8 cellular contexts compared by ENCODE assay signal in the genomic region with DNA sequence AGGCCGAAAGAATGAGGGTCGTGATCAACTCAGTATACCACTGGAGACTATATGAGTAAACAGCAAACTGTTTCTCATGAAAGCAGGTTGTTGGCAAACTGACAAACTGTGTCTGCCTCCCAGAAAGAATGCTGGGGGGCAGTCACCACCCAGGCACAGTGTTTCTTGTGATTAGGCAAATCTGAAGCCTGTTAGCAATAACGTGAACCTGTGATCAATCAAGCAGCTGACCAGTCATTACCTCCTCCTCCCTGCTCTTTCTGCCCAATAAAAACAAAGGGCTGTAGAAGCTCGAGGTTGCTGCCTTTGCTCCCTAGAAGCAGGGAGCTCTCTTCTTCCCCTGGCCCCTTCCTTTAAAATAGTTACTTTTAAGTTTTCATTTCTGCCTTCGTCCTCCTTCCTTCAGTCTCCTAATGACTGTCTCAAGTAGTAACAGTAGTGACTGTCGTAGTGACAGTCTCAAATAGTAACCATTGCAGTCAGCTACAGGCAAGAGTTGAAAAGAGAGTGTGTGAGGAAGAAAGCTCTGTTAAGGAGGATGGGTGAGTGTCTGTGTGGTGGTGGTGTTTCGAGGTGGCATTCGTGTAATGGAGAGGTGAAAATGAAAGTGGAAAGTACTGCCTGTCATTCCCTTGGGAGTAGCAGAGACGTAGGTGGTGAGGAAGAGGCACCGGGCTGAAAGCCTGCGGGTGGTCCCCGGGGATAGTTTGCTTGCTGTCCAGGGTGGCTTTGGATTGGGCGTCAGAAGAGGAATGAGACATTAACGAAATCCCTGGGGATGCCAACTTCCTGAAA. TPM values are rescaled to one million over a fixed set of nuclear protein-coding genes. Genes with fewer than 3 reads are reported as not detected.
DNase-seq lines count a peak whose midpoint lies in the region; ATAC-seq and TF ChIP-seq lines count a peak whose summit lies in the region.

No MANE protein-coding gene starts in this region.

- no peak overlapping the region for H3K56ac ChIP-seq in mesendoderm (ENCODE audit: low read length)

- TF ChIP-seq EP300 in transverse colon (IDR thresholded peaks at IDR 0.05; ENCODE audit: low read depth) = no peak

- H3K23ac ChIP-seq in mesendoderm (ENCODE audit: low read length) = no peak overlapping the region

- TF ChIP-seq CTCF in transverse colon (IDR thresholded peaks at IDR 0.05) = no peak

- no peak overlapping the region for H3K9ac ChIP-seq in mesendoderm (ENCODE audit: low read length)

- WGBS in transverse colon (ENCODE audit: low coverage in 1 of 2), 2 donors = 18 to 20% methylated on average over 5 to 14 of the region's 14 CpGs
- WGBS in mesendoderm (ENCODE audit: extremely low coverage, insufficient coverage, low lambda C conversion rate) = no CpG with 5 or more reads among the region's 14 CpGs

- no peak overlapping the region for H2AK5ac ChIP-seq in mesendoderm (ENCODE audit: low read length)

- H3K9me3 ChIP-seq in transverse colon = no peaks in the 10 kb centered on the region
- H3K9me3 ChIP-seq in HAP-1 = no peaks in the 10 kb centered on the region

- no peak overlapping the region for H2BK120ac ChIP-seq in mesendoderm (ENCODE audit: low read depth, low read length)

- peak overlapping the region in 3 of 4 donors; percentile 21 to 41 (median 25) for H3K27ac ChIP-seq in transverse colon
- H3K27ac ChIP-seq in mesendoderm (ENCODE audit: low read depth, low read length) = no peak overlapping the region

- H3K27me3 ChIP-seq in transverse colon (no peaks in the 10 kb centered on the region), mesendoderm (ENCODE audit: insufficient read depth, low read length, poor library complexity) (no peaks in the 10 kb centered on the region), HAP-1 (ENCODE audit: low read depth) (peaks cover 2% of the 10 kb centered on the region; the same call in 1 of the 2 replicates)

- intact Hi-C loops in transverse colon (cut with DNase I; ENCODE audit: low total_unique reads) = no loop called here

- H3K79me2 ChIP-seq in mesendoderm (ENCODE audit: control insufficient read depth, insufficient read depth, low read length) = no peaks in the 10 kb centered on the region

- no peak overlapping the region for H2BK15ac ChIP-seq in mesendoderm (replicated peaks; ENCODE audit: low read depth)

- peak; percentile 71 for ATAC-seq in GM21737 (IDR thresholded peaks at IDR 0.05; ENCODE audit: unreplicated experiment)

- no peak overlapping the region for H3K18ac ChIP-seq in mesendoderm (ENCODE audit: low read length)

- H3K4me3 ChIP-seq in transverse colon (peak overlapping the region; percentile 4 to 49 (median 26)), mesendoderm (ENCODE audit: low read length) (no peak overlapping the region), HAP-1 (no peak overlapping the region)

- H2BK5ac ChIP-seq in mesendoderm (ENCODE audit: low read length) = no peak overlapping the region

- DNase-seq in EL (peak; percentile 45), NCI-H1092 treated with DMSO at 0.1 percent for 48 hours (lab: John Stamatoyannopoulos, UW) (peak; percentile 55), germinal center (ENCODE audit: low spot score) (peak; percentile 75), transverse colon (no peak), mesendoderm (no peak), HAP-1 (ENCODE audit: low spot score in 2 of 2) (no peak), NCI-H446 (lab: John Stamatoyannopoulos, UW) (no peak)

- no peak overlapping the region for H4K5ac ChIP-seq in mesendoderm (ENCODE audit: low read length)

- H3K4me2 ChIP-seq in mesendoderm (ENCODE audit: low read length) = no peak overlapping the region

- no peaks in the 10 kb centered on the region for H3K79me1 ChIP-seq in mesendoderm (ENCODE audit: low read length)

- in situ Hi-C loops in transverse colon (cut with MboI; ENCODE audit: low pct_ligation_motif_present in 1 of 4, low pct_unique_long_range_greater_than_20kb in 1 of 4, low sequenced_read_pairs in 3 of 4) (no loop called here), HAP-1 (cut with MboI; ENCODE audit: low sequenced_read_pairs) (no loop called here)

- H3K36me3 ChIP-seq in transverse colon (no peaks in the 10 kb centered on the region), mesendoderm (ENCODE audit: control insufficient read depth, insufficient read depth, low read length) (no peaks in the 10 kb centered on the region), HAP-1 (replicated peaks) (no peaks in the 10 kb centered on the region)

- H3K4ac ChIP-seq in mesendoderm (ENCODE audit: low read depth, low read length) = no peak overlapping the region

- TF ChIP-seq POLR2A in transverse colon (IDR thresholded peaks at IDR 0.05) = no peak

- H4K8ac ChIP-seq in mesendoderm (ENCODE audit: low read depth, low read length) = no peak overlapping the region

- H3K4me1 ChIP-seq in transverse colon (peaks cover 0 to 14% (median 0%) of the 10 kb centered on the region in 4 donors), mesendoderm (ENCODE audit: control insufficient read depth, low read depth, low read length) (no peaks in the 10 kb centered on the region), HAP-1 (no peaks in the 10 kb centered on the region)

RNA-seq across cellular contexts. Expression of gene HHAT, which starts 14.5 kb away (rescaled TPM):
- 10 to 100 TPM in 1 of 4 donors, 1 to 10 TPM in 3; 2.2 to 11.6 (median 7.3) TPM for total RNA-seq in transverse colon
- 0.67 TPM for polyA plus RNA-seq in mesendoderm (2013, experiment 1 of 2)
- 0.87 TPM for polyA plus RNA-seq in mesendoderm (2013, experiment 2 of 2)

Comparison
In these comparisons a context has a peak if more than half of its experiments do, and no peak if none do; other contexts are left out.
1. DNase-seq: peak in EL (single experiment), NCI-H1092 treated with DMSO at 0.1 percent for 48 hours (single experiment) and germinal center (single experiment); none in transverse colon (single experiment), mesendoderm (single experiment), HAP-1 (0 of 2) and NCI-H446 (0 of 2).
2. H3K4me3 ChIP-seq: peak in transverse colon (4 of 4); none in mesendoderm (single experiment) and HAP-1 (single experiment).